In the genomic region with DNA sequence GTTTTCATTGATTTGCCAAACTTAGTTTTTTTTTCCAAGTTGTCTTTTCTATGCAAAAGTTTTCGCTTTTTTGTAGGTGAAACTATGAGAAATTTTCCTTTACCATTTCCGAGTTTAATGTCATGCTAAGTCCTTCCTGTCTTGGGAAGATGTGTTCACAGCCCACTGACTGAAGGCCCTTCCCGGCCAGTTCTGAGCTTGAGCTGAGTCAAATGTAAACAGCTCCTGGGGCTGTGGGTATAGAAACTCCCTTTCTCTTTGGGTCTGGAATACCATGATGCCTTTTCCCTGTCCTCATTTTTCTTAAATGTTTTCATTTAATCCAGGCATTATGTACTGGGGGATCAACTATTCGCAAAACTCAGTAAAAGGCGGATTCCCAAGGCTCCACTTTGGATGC, we compare ENCODE assay signal across 15 cellular contexts.
"Had no signal": no experiment of that assay in that cellular context is flagged by ENCODE, and none has a peak within 500 bp of the region (broad histone marks: within the 10 kb centered on the region; RNA-seq: fewer than 3 reads in every experiment).

No MANE protein-coding gene starts in this region.

- H3K9me3 Mint-ChIP-seq: activated T-helper 2 cell treated with anti-CD3 and anti-CD28 coated beads, Interferon-gamma antibody, Interleukin-2, Interleukin-4, amounts not matched to agents 10 μg/mL and 5 μg/mL and 100 μg/mL, durations not matched to agents 14 hours and 24 hours and 36 hours; immature natural killer cell; T-cell had no signal

- H3K9me3 ChIP-seq: thyroid gland had no signal

- H3K36me3 ChIP-seq: thyroid gland had no signal

- H3K36me3 Mint-ChIP-seq: immature natural killer cell, T-cell had no signal

- H3K27ac Mint-ChIP-seq: activated naive CD4-positive, alpha-beta T cell treated with anti-CD3 and anti-CD28 coated beads for 36 hours; activated T-helper 2 cell treated with anti-CD3 and anti-CD28 coated beads, Interferon-gamma antibody, Interleukin-2, Interleukin-4, amounts not matched to agents 10 μg/mL and 5 μg/mL and 100 μg/mL, durations not matched to agents 14 hours and 24 hours and 36 hours; immature natural killer cell; stimulated activated naive B cell treated with anti-CD40 and anti-IgM and Interleukin-4, amounts not matched to agents 10 μg/mL and 1 μg/mL and 100 μg/mL, for 72 hours; T-cell had no signal

- ATAC-seq: esophagus mucosa; foreskin keratinocyte; stimulated activated naive B cell treated with anti-CD40 and anti-IgM and Interleukin-4, amounts not matched to agents 10 μg/mL and 1 μg/mL and 100 μg/mL, for 72 hours; T-cell had no signal

- H3K4me3 ChIP-seq: coronary artery, thyroid gland had no signal

- H3K4me1 Mint-ChIP-seq: immature natural killer cell had no signal

- H3K27me3 ChIP-seq: foreskin keratinocyte, thyroid gland had no signal

- H3K27me3 Mint-ChIP-seq: T-cell had no signal

- H3K27ac ChIP-seq: coronary artery, foreskin keratinocyte, thyroid gland had no signal

- H3K4me3 Mint-ChIP-seq: activated naive CD4-positive, alpha-beta T cell treated with anti-CD3 and anti-CD28 coated beads for 36 hours; immature natural killer cell; stimulated activated naive B cell treated with anti-CD40 and anti-IgM and Interleukin-4, amounts not matched to agents 10 μg/mL and 1 μg/mL and 100 μg/mL, for 72 hours; T-cell had no signal

- DNase-seq: activated CD4-positive, alpha-beta T cell treated with anti-CD3 and anti-CD28 coated beads, Interleukin-2, amount 50 U/mL, for 4 hours; activated naive CD4-positive, alpha-beta T cell treated with anti-CD3 and anti-CD28 coated beads for 36 hours; activated T-cell treated with anti-CD3 and anti-CD28 coated beads for 4 hours; caudate nucleus; foreskin keratinocyte; immature natural killer cell; retina; stimulated activated CD4-positive, alpha-beta T cell treated with anti-CD3 and anti-CD28 coated beads, Interleukin-4, amount 100 ng/mL, for 1 hour; stimulated activated naive B cell treated with anti-CD40 and anti-IgM and Interleukin-4, amounts not matched to agents 10 μg/mL and 1 μg/mL and 100 μg/mL, for 72 hours; T-cell; T-helper 9 cell; thyroid gland had no signal
